20 cellular contexts compared by ENCODE assay signal in the genomic region with DNA sequence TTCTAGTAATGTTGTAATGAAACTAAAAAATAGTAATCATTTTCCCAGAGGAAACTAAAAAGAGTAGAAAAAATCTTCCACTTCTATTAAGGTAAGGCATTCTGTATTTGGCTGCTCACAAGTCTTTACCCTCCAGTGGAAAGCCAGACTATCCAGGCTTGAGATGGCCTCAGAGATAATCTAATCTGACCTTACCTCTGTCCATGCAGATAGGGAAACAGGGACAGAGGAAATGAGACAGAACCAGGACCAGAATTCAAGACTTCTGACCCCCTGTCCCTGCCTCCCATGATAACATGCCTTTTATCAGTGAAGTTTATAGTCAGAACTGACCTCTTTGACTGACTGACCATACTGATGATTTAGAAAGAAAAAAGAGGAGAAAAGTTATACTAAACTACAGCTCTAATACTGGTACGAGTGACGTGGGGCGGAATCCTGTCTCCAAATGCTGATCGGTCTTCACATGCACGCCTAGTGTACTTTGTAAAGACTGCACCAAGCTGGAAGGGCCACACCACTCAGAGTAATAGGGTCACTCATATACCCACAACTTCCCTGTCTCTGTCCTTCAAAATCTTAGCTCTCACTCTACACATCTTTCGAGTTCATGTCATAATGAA. TPM values are rescaled to one million over a fixed set of nuclear protein-coding genes. Genes with fewer than 3 reads are reported as not detected.
DNase-seq lines count a peak whose midpoint lies in the region; ATAC-seq, FAIRE-seq and TF ChIP-seq lines count a peak whose summit lies in the region.
"Had no signal": no experiment of that assay in that cellular context is flagged by ENCODE, and none has a peak within 500 bp of the region (broad histone marks: within the 10 kb centered on the region; RNA-seq: fewer than 3 reads in every experiment).

No MANE protein-coding gene starts in this region.

- FAIRE-seq in K562 (lab: Jason Lieb, UNC), result no peak
- FAIRE-seq: G401.6, GM12891, HepG2, HTR-8/SVneo had no signal

- H3K27me3 ChIP-seq in cardiac muscle cell (no peaks in the 10 kb centered on the region), K562 (ENCODE audit: control insufficient read depth in 2 of 2, insufficient read depth in 2 of 2, low read length in 2 of 2) (no peaks in the 10 kb centered on the region)
- H3K27me3 ChIP-seq: BLaER1 treated with 17β-estradiol and CSF1 and Interleukin-3, amounts not matched to agents 10 nM and 100 nM had no signal

- 89% methylated on average over 6 of the region's 6 CpGs for WGBS in K562 (ENCODE audit: insufficient coverage, low coverage, missing lambda C conversion rate)

- CTCF ChIA-PET in K562 (lab: Yijun Ruan, JAX; ENCODE audit: low intra/inter-chr PET ratio), result no interaction called here

- TF ChIP-seq POLR2A in K562 (conservative IDR thresholded peaks at IDR 0.05), result no peak

- no peak for TF ChIP-seq CTCF in cardiac muscle cell (IDR thresholded peaks at IDR 0.05; ENCODE audit: low read depth, low read length)
- TF ChIP-seq CTCF in K562 (IDR thresholded peaks at IDR 0.05 in 2 of 3, conservative IDR thresholded peaks at IDR 0.05 in 1 of 3; ENCODE audit: insufficient read depth in 2 of 3, low read depth in 1 of 3, low read length in 3 of 3), result no peak
- no peak for TF ChIP-seq CTCF in nephron (IDR thresholded peaks at IDR 0.05; ENCODE audit: unreplicated experiment in 3 of 3)

- H3K4me1 ChIP-seq in cardiac muscle cell (ENCODE audit: low read depth) (peaks cover 6% of the 10 kb centered on the region), K562 (replicated peaks in 1 of 2; ENCODE audit: control insufficient read depth in 2 of 2, insufficient read depth in 2 of 2, low read length in 2 of 2) (no peaks in the 10 kb centered on the region; a peak in 1 of 5 replicates)
- H3K4me1 ChIP-seq: HAP-1 had no signal

- no peak for TF ChIP-seq RAD21 in K562 (CRISPR knock-in tag; conservative IDR thresholded peaks at IDR 0.05 in 1 of 2, IDR thresholded peaks at IDR 0.05 in 1 of 2)

- peaks cover 48% of the 10 kb centered on the region for H3K36me3 Mint-ChIP-seq in nephron (ENCODE audit: low read depth)
- peaks cover 73% of the 10 kb centered on the region for H3K36me3 Mint-ChIP-seq in stimulated activated effector memory CD8-positive, alpha-beta T cell treated with anti-CD3 and anti-CD28 coated beads, Interleukin-12 subunit alpha, Interleukin-12 subunit beta, amount 100 ng/mL, for 72 hours

- no peak overlapping the region for H3K4me2 ChIP-seq in K562 (ENCODE audit: insufficient read depth, low read length)
- H3K4me2 ChIP-seq: BLaER1 treated with 17β-estradiol and CSF1 and Interleukin-3, amounts not matched to agents 10 nM and 100 nM; GM23338 had no signal

- H3K79me2 ChIP-seq in K562 (ENCODE audit: control insufficient read depth, insufficient read depth, low read length), result no peaks in the 10 kb centered on the region

- H3K9me3 ChIP-seq in cardiac muscle cell (ENCODE audit: low read depth), result no peaks in the 10 kb centered on the region
- no peaks in the 10 kb centered on the region for H3K9me3 ChIP-seq in K562 (replicated peaks; ENCODE audit: control insufficient read depth, insufficient read depth, low read depth, low read length)
- H3K9me3 ChIP-seq: BLaER1 treated with 17β-estradiol and CSF1 and Interleukin-3, amounts not matched to agents 10 nM and 100 nM; HAP-1 had no signal

- H3K9me1 ChIP-seq in K562 (ENCODE audit: control insufficient read depth, insufficient read depth, low read length), result no peaks in the 10 kb centered on the region

- BruUV-seq in K562 (replicated peaks; lab: Mats Ljungman, UMichigan), result no TSS peak

- H3K9me3 Mint-ChIP-seq in nephron, result no peaks in the 10 kb centered on the region
- no peaks in the 10 kb centered on the region for H3K9me3 Mint-ChIP-seq in stimulated activated effector memory CD8-positive, alpha-beta T cell treated with anti-CD3 and anti-CD28 coated beads, Interleukin-12 subunit alpha, Interleukin-12 subunit beta, amount 100 ng/mL, for 72 hours
- H3K9me3 Mint-ChIP-seq: CD4-positive, alpha-beta T cell; GM23338 had no signal

- in situ Hi-C loops in K562 (cut with MboI), result no loop called here

- no peak overlapping the region for H3K4me3 ChIP-seq in cardiac muscle cell
- H3K4me3 ChIP-seq in K562, result no peak overlapping the region
- H3K4me3 ChIP-seq: BLaER1 treated with 17β-estradiol and CSF1 and Interleukin-3, amounts not matched to agents 10 nM and 100 nM; GM23338; HAP-1 had no signal

- intact Hi-C loops in Right ventricle myocardium inferior (cut with DNase I) (no loop called here), K562 (cut with micrococcal nuclease) (no loop called here)

- no peak overlapping the region for H3K9ac ChIP-seq in K562 (ENCODE audit: insufficient read depth in 1 of 2, low read depth in 2 of 2, low read length in 2 of 2)
- H3K9ac ChIP-seq: BLaER1 treated with 17β-estradiol and CSF1 and Interleukin-3, amounts not matched to agents 10 nM and 100 nM had no signal

- H3K4me3 Mint-ChIP-seq in nephron, result no peak overlapping the region
- H3K4me3 Mint-ChIP-seq in stimulated activated effector memory CD8-positive, alpha-beta T cell treated with anti-CD3 and anti-CD28 coated beads, Interleukin-12 subunit alpha, Interleukin-12 subunit beta, amount 100 ng/mL, for 72 hours, result no peak overlapping the region
- H3K4me3 Mint-ChIP-seq: CD4-positive, alpha-beta T cell; GM23338 had no signal

- peaks cover 21% of the 10 kb centered on the region for H3K4me1 Mint-ChIP-seq in nephron
- peaks cover 7% of the 10 kb centered on the region for H3K4me1 Mint-ChIP-seq in stimulated activated effector memory CD8-positive, alpha-beta T cell treated with anti-CD3 and anti-CD28 coated beads, Interleukin-12 subunit alpha, Interleukin-12 subunit beta, amount 100 ng/mL, for 72 hours
- H3K4me1 Mint-ChIP-seq: GM23338 had no signal

- H3K27me3 Mint-ChIP-seq in nephron (ENCODE audit: low read depth), result no peaks in the 10 kb centered on the region
- H3K27me3 Mint-ChIP-seq: CD4-positive, alpha-beta T cell had no signal

- H3K27ac Mint-ChIP-seq in nephron, result peak overlapping the region in 2 of 3 experiments; percentile 34 to 37
- H3K27ac Mint-ChIP-seq in stimulated activated effector memory CD8-positive, alpha-beta T cell treated with anti-CD3 and anti-CD28 coated beads, Interleukin-12 subunit alpha, Interleukin-12 subunit beta, amount 100 ng/mL, for 72 hours, result peak overlapping the region; percentile 7
- H3K27ac Mint-ChIP-seq: CD4-positive, alpha-beta T cell; GM23338 had no signal

- no peak for TF ChIP-seq EP300 in K562 (IDR thresholded peaks at IDR 0.05; ENCODE audit: low read length)

- ATAC-seq in Right ventricle myocardium inferior, result no peak
- ATAC-seq in K562, result no peak
- ATAC-seq in stimulated activated effector memory CD8-positive, alpha-beta T cell treated with anti-CD3 and anti-CD28 coated beads, Interleukin-12 subunit alpha, Interleukin-12 subunit beta, amount 100 ng/mL, for 72 hours, result no peak
- ATAC-seq: GM23338, HepG2 had no signal

- POLR2A ChIA-PET in K562 (lab: Yijun Ruan, JAX), result interaction anchor here (0.9 to 1.7 kb wide), 2 partner anchors 9 to 11 kb away, joined by 3 to 5 read pairs; no protein-coding TSS in a partner anchor

- no peaks in the 10 kb centered on the region for H4K20me1 ChIP-seq in K562 (replicated peaks; ENCODE audit: control insufficient read depth, insufficient read depth, low read length)

- peak overlapping the region; percentile 21 for H3K27ac ChIP-seq in cardiac muscle cell
- no peak overlapping the region for H3K27ac ChIP-seq in K562 (ENCODE audit: extremely low read depth, low read depth, low read length)
- H3K27ac ChIP-seq: BLaER1 treated with 17β-estradiol and CSF1 and Interleukin-3, amounts not matched to agents 10 nM and 100 nM had no signal

- H2AFZ ChIP-seq in K562 (ENCODE audit: low read depth, low read length), result no peak overlapping the region
- H2AFZ ChIP-seq: GM23338 had no signal

- DNase-seq in cardiac muscle cell (ENCODE audit: low read depth in 1 of 2, low spot score in 1 of 2) (no peak), Right ventricle myocardium inferior (ENCODE audit: missing footprints) (no peak), K562 (ENCODE audit: extremely low read depth in 1 of 4, low spot score in 3 of 4) (no peak), DMS79 treated with DMSO at 0.1 percent for 48 hours (lab: John Stamatoyannopoulos, UW) (no peak), iPS-NIHi11 (ENCODE audit: low spot score) (no peak)
- DNase-seq in stimulated activated effector memory CD8-positive, alpha-beta T cell treated with anti-CD3 and anti-CD28 coated beads, Interleukin-12 subunit alpha, Interleukin-12 subunit beta, amount 100 ng/mL, for 72 hours (ENCODE audit: low spot score in 2 of 2), result no peak
- no peak for DNase-seq in stimulated activated CD4-positive, alpha-beta T cell treated with anti-CD3 and anti-CD28 coated beads, Interleukin-15, amount 100 ng/mL, for 24 hours
- DNase-seq: ACHN; CD4-positive, alpha-beta T cell; DMS79; EL had no signal

- H3K36me3 ChIP-seq in cardiac muscle cell (peaks cover 6% of the 10 kb centered on the region), K562 (ENCODE audit: control insufficient read depth, insufficient read depth, low read length) (peaks cover 77% of the 10 kb centered on the region)

RNA-seq across cellular contexts. Expression of a gene that starts 19.2 kb away (rescaled TPM):
- not detected in 2 replicates for total RNA-seq in cardiac muscle cell
- polyA plus RNA-seq in cardiac muscle cell, result not detected in 2 replicates
- not detected for total RNA-seq in Right ventricle myocardium inferior
- total RNA-seq in K562 (2011; cell fraction: chromatin; rRNA removed; ENCODE audit: low replicate concordance), result not detected in 2 replicates
- not detected in 2 replicates for total RNA-seq in K562 (2011; cell fraction: nucleolus; rRNA removed)
- total RNA-seq in K562 (2011; cell fraction: nucleoplasm; rRNA removed), result not detected in 2 replicates
- total RNA-seq in K562 (2014; rRNA removed), result not detected in 2 replicates
- not detected in 2 replicates for total RNA-seq in K562 (2014; rRNA removed; fragmentation: Illumina TruSeq; extraction: Trizol)
- total RNA-seq in K562 (2015; rRNA removed; fragmentation: Illumina TruSeq; extraction: Trizol), result not detected in 2 replicates
- not detected in 2 replicates for total RNA-seq in K562 (2021)
- not detected in 2 replicates for polyA plus RNA-seq in K562 (2011; rRNA removed)
- polyA plus RNA-seq in K562 (2011; cell fraction: cytosol; rRNA removed), result not detected in 2 replicates
- polyA plus RNA-seq in K562 (2011; cell fraction: nucleus; rRNA removed), result not detected in 2 replicates
- polyA plus RNA-seq in K562 (2012), result not detected in 2 replicates
- not detected in 2 replicates for polyA plus RNA-seq in K562 (2014; fragmentation: Illumina TruSeq; extraction: Trizol)
- not detected for polyA plus RNA-seq in K562 (2014; fragmentation: Nextera tagmentation; extraction: Ambion mirVana)
- polyA plus RNA-seq in K562 (2014; rRNA removed), result not detected in 2 replicates
- not detected in 2 replicates for polyA minus RNA-seq in K562 (2011; rRNA and poly(A)+ RNA removed)
- polyA minus RNA-seq in K562 (2011; cell fraction: cytosol; rRNA and poly(A)+ RNA removed), result not detected in 2 replicates
- polyA minus RNA-seq in K562 (2011; cell fraction: nucleus; rRNA and poly(A)+ RNA removed), result not detected in 2 replicates
- total RNA-seq: A172; CD4-positive, alpha-beta T cell; GM23338; HepG2 had no signal
- polyA plus RNA-seq: GM23338, HepG2 had no signal

RNA-seq across cellular contexts. Expression of a gene that starts 30.5 kb away (rescaled TPM):
- not detected in 2 replicates for total RNA-seq in cardiac muscle cell
- not detected in 2 replicates for polyA plus RNA-seq in cardiac muscle cell
- total RNA-seq in Right ventricle myocardium inferior, result not detected
- not detected in 2 replicates for total RNA-seq in K562 (2011; cell fraction: chromatin; rRNA removed; ENCODE audit: low replicate concordance)
- total RNA-seq in K562 (2011; cell fraction: nucleolus; rRNA removed), result not detected in 2 replicates
- not detected in 2 replicates for total RNA-seq in K562 (2011; cell fraction: nucleoplasm; rRNA removed)
- not detected in 2 replicates for total RNA-seq in K562 (2014; rRNA removed)
- not detected in 2 replicates for total RNA-seq in K562 (2014; rRNA removed; fragmentation: Illumina TruSeq; extraction: Trizol)
- total RNA-seq in K562 (2015; rRNA removed; fragmentation: Illumina TruSeq; extraction: Trizol), result not detected in 2 replicates
- total RNA-seq in K562 (2021), result not detected in 2 replicates
- not detected in 2 replicates for polyA plus RNA-seq in K562 (2011; rRNA removed)
- not detected in 2 replicates for polyA plus RNA-seq in K562 (2011; cell fraction: cytosol; rRNA removed)
- not detected in 2 replicates for polyA plus RNA-seq in K562 (2011; cell fraction: nucleus; rRNA removed)
- not detected in 2 replicates for polyA plus RNA-seq in K562 (2012)
- not detected in 2 replicates for polyA plus RNA-seq in K562 (2014; fragmentation: Illumina TruSeq; extraction: Trizol)
- polyA plus RNA-seq in K562 (2014; fragmentation: Nextera tagmentation; extraction: Ambion mirVana), result not detected
- polyA plus RNA-seq in K562 (2014; rRNA removed), result not detected in 2 replicates
- polyA minus RNA-seq in K562 (2011; rRNA and poly(A)+ RNA removed), result not detected in 2 replicates
- not detected in 2 replicates for polyA minus RNA-seq in K562 (2011; cell fraction: cytosol; rRNA and poly(A)+ RNA removed)
- polyA minus RNA-seq in K562 (2011; cell fraction: nucleus; rRNA and poly(A)+ RNA removed), result not detected in 2 replicates
- total RNA-seq: A172; CD4-positive, alpha-beta T cell; GM23338; HepG2 had no signal
- polyA plus RNA-seq: GM23338, HepG2 had no signal
